1 cellular context compared by ENCODE assay signal in genomic region chr1:220271706-220272046, GRCh38.
TF ChIP-seq lines count a peak whose summit lies in the region.

No MANE protein-coding gene starts in this region.

TF ChIP-seq in WTC11, 78 proteins besides CTCF, POLR2A, EP300 and RAD21 (continued from another document):
- TF ChIP-seq ZSCAN18 (CRISPR knock-in tag; IDR thresholded peaks at IDR 0.05) (no peak), ATF1 (CRISPR knock-in tag; IDR thresholded peaks at IDR 0.05) (no peak), IRF2 (CRISPR knock-in tag; IDR thresholded peaks at IDR 0.05; ENCODE audit: borderline replicate concordance, low read depth) (no peak)
